ENCODE assay signal across 8 cellular contexts in the genomic region with DNA sequence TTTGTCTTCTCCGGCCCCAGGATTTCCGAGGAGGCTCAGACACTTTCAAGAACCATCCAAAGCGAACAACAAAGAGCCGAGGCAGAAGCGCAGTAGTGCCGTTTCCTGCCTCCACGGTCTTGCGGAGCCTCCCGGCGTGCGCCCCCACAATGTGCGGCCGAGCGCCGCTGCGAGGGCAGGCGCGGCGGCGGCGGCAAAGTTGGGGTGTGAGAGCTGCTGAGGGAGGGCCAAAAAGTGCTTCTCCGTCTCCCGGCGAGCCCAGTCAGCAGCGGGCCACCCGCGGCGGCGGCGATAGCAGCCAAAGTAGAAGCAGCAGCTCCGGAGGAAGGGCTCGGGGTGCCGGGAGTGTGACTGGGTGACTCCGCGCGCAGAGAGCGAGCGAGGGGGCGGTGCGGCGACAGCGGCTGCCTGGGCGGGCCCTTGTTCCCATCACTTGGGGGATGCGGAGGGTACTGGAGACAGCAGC.
A peak's percentile ranks its signal among the peaks of the same experiment; 100 is the strongest.
DNase-seq lines count a peak whose midpoint lies in the region; ATAC-seq, FAIRE-seq and TF ChIP-seq lines count a peak whose summit lies in the region.

No MANE protein-coding gene starts in this region.

- peak overlapping the region; percentile 81 to 90 for H3K27ac ChIP-seq in A549
- peak overlapping the region; percentile 95 for H3K27ac ChIP-seq in astrocyte (ENCODE audit: low read depth, low read length)
- H3K27ac ChIP-seq in rectal smooth muscle tissue (ENCODE audit: low read depth, low read length) = peak overlapping the region; percentile 94

- DNase-seq in A549 (ENCODE audit: low read depth in 1 of 2, low spot score in 1 of 2) = peak; percentile 35 to 52
- DNase-seq in NCI-H1105 treated with DMSO at 0.1 percent for 48 hours (lab: John Stamatoyannopoulos, UW) = peak; percentile 48
- peak; percentile 59 for DNase-seq in astrocyte (ENCODE audit: low read depth)
- DNase-seq in hippocampal formation (lab: John Stamatoyannopoulos, UW) = peak; percentile 52 to 67
- DNase-seq in HTR-8/SVneo (ENCODE audit: insufficient read length, low spot score) = no peak

- TF ChIP-seq POLR2A in A549 (IDR thresholded peaks at IDR 0.05; ENCODE audit: low read length) = no peak

- peaks cover 8% of the 10 kb centered on the region for H3K4me1 Mint-ChIP-seq in astrocyte (ENCODE audit: low read depth, unreplicated experiment)

- H3K27me3 Mint-ChIP-seq in astrocyte (ENCODE audit: low read depth, unreplicated experiment) = no peaks in the 10 kb centered on the region

- H3K9me3 Mint-ChIP-seq in astrocyte (ENCODE audit: unreplicated experiment) = no peaks in the 10 kb centered on the region

- POLR2A ChIA-PET in A549 (lab: Yijun Ruan, JAX) = interaction anchor here (0.9 to 1.8 kb wide), 5 partner anchors 8 to 356 kb away, joined by 3 to 7 read pairs (median 3); no protein-coding TSS in a partner anchor

- CTCF ChIA-PET in A549 (lab: Yijun Ruan, JAX) = interaction anchor here (0.7 to 2.3 kb wide), 13 partner anchors 9 to 376 kb away, joined by 3 to 8 read pairs (median 3); no protein-coding TSS in a partner anchor

- H2AFZ ChIP-seq in astrocyte (ENCODE audit: low read depth, low read length) = peak overlapping the region; percentile 88

- no peak for TF ChIP-seq EP300 in A549 (IDR thresholded peaks at IDR 0.05)

- peak in 1 of 2 experiments; percentile 13; a peak in 2 of 5 replicates for TF ChIP-seq RAD21 in A549 (conservative IDR thresholded peaks at IDR 0.05 in 1 of 2, IDR thresholded peaks at IDR 0.05 in 1 of 2)

- ATAC-seq in A549 (peak; percentile 85), GM18868 (IDR thresholded peaks at IDR 0.05; ENCODE audit: unreplicated experiment) (peak; percentile 33), HG03521 (IDR thresholded peaks at IDR 0.05; ENCODE audit: unreplicated experiment) (no peak)

- H3K36me3 Mint-ChIP-seq in astrocyte (ENCODE audit: low read depth, unreplicated experiment) = no peaks in the 10 kb centered on the region

- H3K79me2 ChIP-seq in astrocyte (ENCODE audit: insufficient read depth, low read length) = peaks cover 47% of the 10 kb centered on the region

- no peak overlapping the region for H3K4me3 Mint-ChIP-seq in astrocyte (ENCODE audit: unreplicated experiment)

- H3K9me3 ChIP-seq in A549 (no peaks in the 10 kb centered on the region), astrocyte (ENCODE audit: insufficient read depth, low read depth, low read length) (no peaks in the 10 kb centered on the region)

- H3K4me3 ChIP-seq in A549 (peak overlapping the region; percentile 62), astrocyte (ENCODE audit: insufficient read depth, low read depth, low read length) (peak overlapping the region; percentile 95), rectal smooth muscle tissue (ENCODE audit: low read length) (peak overlapping the region; percentile 80)

- peak overlapping the region; percentile 75 for H3K4me2 ChIP-seq in A549
- peak overlapping the region; percentile 99 for H3K4me2 ChIP-seq in astrocyte (ENCODE audit: low read length)

- H3K27me3 ChIP-seq in astrocyte (ENCODE audit: insufficient read depth, low read length) = no peaks in the 10 kb centered on the region
- no peaks in the 10 kb centered on the region for H3K27me3 ChIP-seq in rectal smooth muscle tissue (ENCODE audit: control insufficient read depth, insufficient read depth, low read length)

- H3K9ac ChIP-seq in astrocyte (ENCODE audit: low read length) = peak overlapping the region; percentile 92
- H3K9ac ChIP-seq in rectal smooth muscle tissue (ENCODE audit: low read length) = peak overlapping the region; percentile 37

- H4K20me1 ChIP-seq in astrocyte (ENCODE audit: insufficient read depth, low read length) = peaks cover 23% of the 10 kb centered on the region

- WGBS in A549 (ENCODE audit: missing lambda C conversion rate) = 0% methylated on average over 11 of the region's 44 CpGs

- H3K27ac Mint-ChIP-seq in astrocyte (ENCODE audit: unreplicated experiment) = no peak overlapping the region

- no peak for TF ChIP-seq CTCF in A549 (IDR thresholded peaks at IDR 0.05)
- TF ChIP-seq CTCF in astrocyte (IDR thresholded peaks at IDR 0.05; ENCODE audit: insufficient read depth, low read depth, low read length) = no peak

- H3K36me3 ChIP-seq in astrocyte (ENCODE audit: insufficient read depth, low read length) (no peaks in the 10 kb centered on the region), rectal smooth muscle tissue (ENCODE audit: control insufficient read depth, insufficient read depth, low read length) (no peaks in the 10 kb centered on the region)

- FAIRE-seq in A549 (lab: Jason Lieb, UNC) (no peak), astrocyte (lab: Jason Lieb, UNC) (no peak), HTR-8/SVneo (lab: Jason Lieb, UNC) (no peak)

- peaks cover 19% of the 10 kb centered on the region; the same call in 2 of the 3 replicates for H3K4me1 ChIP-seq in A549
- H3K4me1 ChIP-seq in astrocyte (ENCODE audit: insufficient read depth, low read length) = no peaks in the 10 kb centered on the region
- no peaks in the 10 kb centered on the region for H3K4me1 ChIP-seq in rectal smooth muscle tissue (ENCODE audit: control insufficient read depth, insufficient read depth, low read length)

TF ChIP-seq in A549, 52 proteins besides CTCF, POLR2A, EP300 and RAD21:
- TF ChIP-seq MYC (IDR thresholded peaks at IDR 0.05; ENCODE audit: borderline replicate concordance, low read length) = no peak
- TF ChIP-seq NR3C1 (IDR thresholded peaks at IDR 0.05) = no peak
- TF ChIP-seq NFE2L2 (conservative IDR thresholded peaks at IDR 0.05; ENCODE audit: low read length) = no peak
- TF ChIP-seq, protein P1, sequence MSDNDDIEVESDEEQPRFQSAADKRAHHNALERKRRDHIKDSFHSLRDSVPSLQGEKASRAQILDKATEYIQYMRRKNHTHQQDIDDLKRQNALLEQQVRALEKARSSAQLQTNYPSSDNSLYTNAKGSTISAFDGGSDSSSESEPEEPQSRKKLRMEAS (IDR thresholded peaks at IDR 0.05) = peak; percentile 55; the same call in 1 of the 2 replicates
- no peak for TF ChIP-seq ZNF302 (CRISPR knock-in tag; IDR thresholded peaks at IDR 0.05)
- TF ChIP-seq NPAS2 (CRISPR knock-in tag; IDR thresholded peaks at IDR 0.05; ENCODE audit: borderline replicate concordance) = no peak
TF ChIP-seq in A549: peak in this region for 1.
